In the genomic region with DNA sequence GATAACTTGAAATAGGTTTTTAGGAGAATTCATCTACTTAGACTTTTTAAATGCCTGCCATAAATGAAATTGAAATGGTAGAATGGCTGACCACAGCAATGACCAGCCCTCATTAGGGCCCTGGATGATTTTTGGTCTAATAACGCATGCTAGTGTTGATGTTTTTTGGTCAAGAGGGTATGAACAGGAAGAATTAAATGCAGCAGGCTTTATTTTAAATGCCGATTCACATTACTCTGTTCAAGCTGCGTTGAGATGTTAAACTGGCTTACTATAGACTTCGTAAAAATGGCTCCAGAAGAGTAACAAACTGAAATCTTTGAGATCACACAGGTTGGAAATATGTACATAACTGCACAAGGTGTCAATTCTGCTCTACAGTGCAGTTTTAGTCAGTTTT, we compare ENCODE assay signal across 18 cellular contexts.
"Had no signal": no experiment of that assay in that cellular context is flagged by ENCODE, and none has a peak within 500 bp of the region (broad histone marks: within the 10 kb centered on the region; RNA-seq: fewer than 3 reads in every experiment).

No MANE protein-coding gene starts in this region.

- H2AFZ ChIP-seq: neural progenitor cell had no signal

- FAIRE-seq: frontal cortex had no signal

- H3K4me1 Mint-ChIP-seq: neural progenitor cell had no signal

- H3K4me2 ChIP-seq: neural progenitor cell had no signal

- H3K9ac ChIP-seq: neural progenitor cell had no signal

- H3K4me3 Mint-ChIP-seq: activated B cell treated with CpG ODN at 0.5 μM for 24 hours; activated T-cell treated with anti-CD3 and anti-CD28 coated beads, Interleukin-2, amount 50 U/mL, for 72 hours; brain; neural progenitor cell had no signal

- H3K9me3 ChIP-seq: psoas muscle, stomach had no signal

- H3K27me3 Mint-ChIP-seq: activated B cell treated with CpG ODN at 0.5 μM for 24 hours, brain had no signal

- H3K27ac ChIP-seq: neural progenitor cell, psoas muscle, SK-N-MC, stomach had no signal

- H3K27me3 ChIP-seq: neural progenitor cell, stomach had no signal

- H3K27ac Mint-ChIP-seq: activated B cell treated with CpG ODN at 0.5 μM for 24 hours; activated T-cell treated with anti-CD3 and anti-CD28 coated beads, Interleukin-2, amount 50 U/mL, for 72 hours; brain; neural progenitor cell had no signal

- ATAC-seq: activated T-cell treated with anti-CD3 and anti-CD28 coated beads, Interleukin-2, amount 50 U/mL, for 72 hours; left ventricle myocardium superior; psoas muscle; right cardiac atrium had no signal

- H3K9me3 Mint-ChIP-seq: activated B cell treated with CpG ODN at 0.5 μM for 24 hours; activated T-cell treated with anti-CD3 and anti-CD28 coated beads, Interleukin-2, amount 50 U/mL, for 72 hours had no signal

- DNase-seq: activated B cell treated with CpG ODN at 0.5 μM for 24 hours; activated CD4-positive, alpha-beta T cell treated with anti-CD3 and anti-CD28 coated beads for 48 hours; activated CD8-positive, alpha-beta memory T cell treated with anti-CD3 and anti-CD28 coated beads, Interleukin-2, amount 50 U/mL, for 4 hours; activated effector memory CD4-positive, alpha-beta T cell treated with anti-CD3 and anti-CD28 coated beads, Interleukin-2, amount 50 U/mL, for 16 hours; activated T-cell treated with anti-CD3 and anti-CD28 coated beads, Interleukin-2, amount 50 U/mL, for 72 hours; anterior cingulate cortex; effector CD4-positive, alpha-beta T cell; left ventricle myocardium superior; psoas muscle; right cardiac atrium; small intestine; stimulated activated CD4-positive, alpha-beta T cell treated with anti-CD3 and anti-CD28 coated beads, Interleukin-15, amount 100 ng/mL, for 24 hours; stimulated activated CD4-positive, alpha-beta T cell treated with anti-CD3 and anti-CD28 coated beads, Interleukin-2, amount 100 ng/mL, for 48 hours; stomach had no signal

- H3K4me1 ChIP-seq: neural progenitor cell, psoas muscle had no signal

- H3K4me3 ChIP-seq: neural progenitor cell, psoas muscle, SK-N-MC, stomach had no signal
